ENCODE assay signal across 8 cellular contexts in the genomic region with DNA sequence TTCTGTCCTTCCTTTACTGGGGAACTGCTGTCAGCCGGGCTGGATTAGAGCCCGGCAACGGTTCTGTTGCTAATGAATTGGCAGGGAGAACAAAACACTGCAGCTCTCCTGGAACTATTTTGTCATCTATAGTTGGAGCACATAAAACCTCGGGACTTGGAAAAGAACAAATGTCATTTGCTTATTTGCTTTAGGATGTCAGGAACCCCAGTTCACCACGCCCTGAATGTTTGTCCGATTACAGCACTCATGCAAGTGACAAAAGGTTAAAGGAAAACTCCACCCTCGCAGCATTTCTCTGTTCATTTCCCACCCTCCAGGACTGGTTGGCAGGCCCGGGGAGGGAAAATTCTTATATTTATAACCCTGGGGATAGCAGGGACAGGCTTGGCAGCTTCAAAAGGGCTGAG.
DNase-seq lines count a peak whose midpoint lies in the region; ATAC-seq, FAIRE-seq and TF ChIP-seq lines count a peak whose summit lies in the region.

No MANE protein-coding gene starts in this region.

- peak overlapping the region; percentile 68 for H3K4me3 Mint-ChIP-seq in Caco-2 (ENCODE audit: unreplicated experiment)

- TF ChIP-seq EP300 in stomach (IDR thresholded peaks at IDR 0.05), result peak; percentile 34

- peaks cover 30% of the 10 kb centered on the region for H3K4me1 Mint-ChIP-seq in Caco-2 (ENCODE audit: low read depth, unreplicated experiment)

- H3K27ac ChIP-seq in MM.1S (ENCODE audit: low read length) (no peak overlapping the region; the same call in 1 of the 2 replicates), stomach (peak overlapping the region; percentile 73 to 90 (median 85))

- H3K79me2 ChIP-seq in MM.1S (ENCODE audit: low read length), result no peaks in the 10 kb centered on the region

- H3K4me1 ChIP-seq in Caco-2 (peaks cover 59% of the 10 kb centered on the region), MM.1S (ENCODE audit: low read length) (peaks cover 25% of the 10 kb centered on the region), stomach (peaks cover 16 to 80% (median 60%) of the 10 kb centered on the region in 4 donors)

- POLR2A ChIA-PET in Caco-2 (lab: Charles Lee), result no interaction called here

- H3F3A ChIP-seq in MM.1S (ENCODE audit: insufficient read depth, low read length), result peaks cover 13% of the 10 kb centered on the region; the same call in 1 of the 2 replicates

- H2AFZ ChIP-seq in MM.1S (ENCODE audit: low read length), result peak overlapping the region; percentile 49

- H3K9me3 ChIP-seq in Caco-2 (no peaks in the 10 kb centered on the region), MM.1S (replicated peaks; ENCODE audit: insufficient read depth, low read length) (no peaks in the 10 kb centered on the region), stomach (no peaks in the 10 kb centered on the region)

- FAIRE-seq in bronchial epithelial cell (lab: Jason Lieb, UNC), result no peak

- no peak overlapping the region; the same call in 1 of the 2 replicates for H3K9ac ChIP-seq in MM.1S (ENCODE audit: low read length)

- intact Hi-C loops in Caco-2 (cut with micrococcal nuclease; ENCODE audit: unreplicated experiment), result loop anchor here (1.0 to 2.0 kb wide), 5 partner anchors 15 to 182 kb away; a partner anchor contains a TSS
- intact Hi-C loops in stomach (cut with DNase I; ENCODE audit: low total_unique reads), result no loop called here

- WGBS in stomach, 5 donors, result 4 to 11% (median 8%) methylated on average over 8 of the region's 8 CpGs

- TF ChIP-seq CTCF in Caco-2 (IDR thresholded peaks at IDR 0.05; ENCODE audit: insufficient read depth in 1 of 2, low read depth in 1 of 2, low read length in 1 of 2, severe bottlenecking in 1 of 2, unreplicated experiment in 1 of 2) (no peak), MM.1S (IDR thresholded peaks at IDR 0.05; ENCODE audit: low read length) (no peak), bronchial epithelial cell (IDR thresholded peaks at IDR 0.05; ENCODE audit: insufficient read depth, low read length, severe bottlenecking) (no peak), stomach (IDR thresholded peaks at IDR 0.05) (no peak)

- H3K27ac Mint-ChIP-seq in Caco-2 (ENCODE audit: unreplicated experiment), result peak overlapping the region; percentile 98

- no peaks in the 10 kb centered on the region for H3K36me3 Mint-ChIP-seq in Caco-2 (ENCODE audit: insufficient read depth, unreplicated experiment)

- peak overlapping the region; percentile 67; the same call in 1 of the 2 replicates for H3K4me2 ChIP-seq in MM.1S (ENCODE audit: low read depth, low read length)

- no peaks in the 10 kb centered on the region for H4K20me1 ChIP-seq in MM.1S (ENCODE audit: insufficient read depth, low read length)

- H3K9me3 Mint-ChIP-seq in Caco-2 (ENCODE audit: unreplicated experiment), result no peaks in the 10 kb centered on the region

- TF ChIP-seq POLR2A in stomach (IDR thresholded peaks at IDR 0.05), result no peak

- no peaks in the 10 kb centered on the region for H3K9me2 ChIP-seq in MM.1S (replicated peaks; ENCODE audit: insufficient read depth, low read length)

- H3K4me3 ChIP-seq in Caco-2 (ENCODE audit: low read depth, low read length) (no peak overlapping the region), MM.1S (ENCODE audit: low read length) (no peak overlapping the region), bronchial epithelial cell (ENCODE audit: low read depth, low read length) (no peak overlapping the region), stomach (no peak overlapping the region)

- no peaks in the 10 kb centered on the region for H3K27me3 Mint-ChIP-seq in Caco-2 (ENCODE audit: insufficient read depth, unreplicated experiment)

- H3K36me3 ChIP-seq in Caco-2 (ENCODE audit: control insufficient read depth, insufficient read depth, low read length), result no peaks in the 10 kb centered on the region
- H3K36me3 ChIP-seq in MM.1S (replicated peaks; ENCODE audit: insufficient read depth, low read length), result no peaks in the 10 kb centered on the region
- H3K36me3 ChIP-seq in bronchial epithelial cell (ENCODE audit: control insufficient read depth, insufficient read depth, low read length), result no peaks in the 10 kb centered on the region
- no peaks in the 10 kb centered on the region for H3K36me3 ChIP-seq in stomach

- H3K27me3 ChIP-seq in Caco-2 (replicated peaks; ENCODE audit: control insufficient read depth, insufficient read depth, low read length) (no peaks in the 10 kb centered on the region), MM.1S (replicated peaks; ENCODE audit: insufficient read depth, low read length) (no peaks in the 10 kb centered on the region), bronchial epithelial cell (ENCODE audit: control insufficient read depth, insufficient read depth, low read length) (no peaks in the 10 kb centered on the region), stomach (no peaks in the 10 kb centered on the region)

- no peak for ATAC-seq in HG02623 (IDR thresholded peaks at IDR 0.05; ENCODE audit: unreplicated experiment)

- CTCF ChIA-PET in Caco-2 (lab: Charles Lee), result no interaction called here

- peak; percentile 85 to 92 for DNase-seq in Caco-2
- DNase-seq in MM.1S, result no peak
- peak; percentile 58 for DNase-seq in bronchial epithelial cell (ENCODE audit: low read depth)
- peak; percentile 67 for DNase-seq in left kidney (ENCODE audit: low read depth, low spot score)
- DNase-seq in stomach, result peak; percentile 72
- DNase-seq in NCI-H146 (lab: John Stamatoyannopoulos, UW), result no peak
- no peak for DNase-seq in NCI-H524 (lab: John Stamatoyannopoulos, UW)

- BruUV-seq in Caco-2 (replicated peaks; lab: Mats Ljungman, UMichigan), result no TSS peak

Comparison
In these comparisons a context has a peak if more than half of its experiments do, and no peak if none do; other contexts are left out.
1. DNase-seq: peak in Caco-2 (2 of 2), bronchial epithelial cell (single experiment), left kidney (single experiment) and stomach (single experiment); none in MM.1S (single experiment), NCI-H146 (single experiment) and NCI-H524 (0 of 2).